9 cellular contexts compared by ENCODE assay signal in genomic region chr15:31977812-31978662, GRCh38. TPM values are rescaled to one million over a fixed set of nuclear protein-coding genes. Genes with fewer than 3 reads are reported as not detected.
DNase-seq lines count a peak whose midpoint lies in the region; ATAC-seq and TF ChIP-seq lines count a peak whose summit lies in the region.
"Had no signal": no experiment of that assay in that cellular context is flagged by ENCODE, and none has a peak within 500 bp of the region (broad histone marks: within the 10 kb centered on the region; RNA-seq: fewer than 3 reads in every experiment).

No MANE protein-coding gene starts in this region.

- no peak overlapping the region for H3K27ac Mint-ChIP-seq in activated T-cell treated with anti-CD3 and anti-CD28 coated beads, Interleukin-2, amount 50 U/mL, for 24 hours
- H3K27ac Mint-ChIP-seq in osteocyte (ENCODE audit: unreplicated experiment): no peak overlapping the region

- no peaks in the 10 kb centered on the region for H3K9me3 ChIP-seq in OCI-LY3 (ENCODE audit: insufficient read depth, low read length)
- no peaks in the 10 kb centered on the region for H3K9me3 ChIP-seq in vagina

- H3K4me3 ChIP-seq in OCI-LY3 (ENCODE audit: low read length) (no peak overlapping the region), vagina (no peak overlapping the region), coronary artery (no peak overlapping the region)

- H4K20me1 ChIP-seq in OCI-LY3 (ENCODE audit: insufficient read depth, low read length): no peaks in the 10 kb centered on the region

- DNase-seq in ELF-1 (ENCODE audit: low read depth, low spot score): peak; percentile 86
- DNase-seq in activated T-cell treated with anti-CD3 and anti-CD28 coated beads, Interleukin-2, amount 50 U/mL, for 24 hours: peak; percentile 73
- DNase-seq in foreskin keratinocyte: peak in 1 of 2 donors; percentile 11
- no peak for DNase-seq in osteocyte (ENCODE audit: extremely low spot score, unreplicated experiment)
- no peak for DNase-seq in vagina (ENCODE audit: extremely low spot score in 2 of 2)
- no peak for DNase-seq in coronary artery (ENCODE audit: low spot score)

- peaks cover 11% of the 10 kb centered on the region for H3K4me1 Mint-ChIP-seq in activated T-cell treated with anti-CD3 and anti-CD28 coated beads, Interleukin-2, amount 50 U/mL, for 24 hours (ENCODE audit: low read depth)
- H3K4me1 Mint-ChIP-seq in osteocyte (ENCODE audit: unreplicated experiment): peaks cover 7% of the 10 kb centered on the region

- no peak for TF ChIP-seq POLR2A in vagina (IDR thresholded peaks at IDR 0.05)

- H3K27ac ChIP-seq in OCI-LY3 (ENCODE audit: low read length): no peak overlapping the region
- H3K27ac ChIP-seq in foreskin keratinocyte: no peak overlapping the region
- H3K27ac ChIP-seq in vagina: no peak overlapping the region
- H3K27ac ChIP-seq in coronary artery: no peak overlapping the region

- peaks cover 42% of the 10 kb centered on the region for H3K27me3 Mint-ChIP-seq in activated T-cell treated with anti-CD3 and anti-CD28 coated beads, Interleukin-2, amount 50 U/mL, for 24 hours
- H3K27me3 Mint-ChIP-seq in osteocyte (ENCODE audit: unreplicated experiment): no peaks in the 10 kb centered on the region

- no peaks in the 10 kb centered on the region for H3K9me3 Mint-ChIP-seq in activated T-cell treated with anti-CD3 and anti-CD28 coated beads, Interleukin-2, amount 50 U/mL, for 24 hours
- H3K9me3 Mint-ChIP-seq in osteocyte (ENCODE audit: unreplicated experiment): no peaks in the 10 kb centered on the region

- TF ChIP-seq CTCF in OCI-LY3 (IDR thresholded peaks at IDR 0.05; ENCODE audit: low read depth, low read length): peak; percentile 86
- TF ChIP-seq CTCF in foreskin keratinocyte (conservative IDR thresholded peaks at IDR 0.05): peak; percentile 79
- TF ChIP-seq CTCF in osteocyte (IDR thresholded peaks at IDR 0.05): peak; percentile 86
- TF ChIP-seq CTCF in vagina (IDR thresholded peaks at IDR 0.05): peak; percentile 43 to 58 (median 50)
- no peak for TF ChIP-seq CTCF in coronary artery (IDR thresholded peaks at IDR 0.05)

- H2AFZ ChIP-seq in OCI-LY3 (ENCODE audit: low read depth, low read length): peak overlapping the region; percentile 33; the same call in 1 of the 2 replicates

- intact Hi-C loops in vagina (cut with DNase I): no loop called here

- H3K4me3 Mint-ChIP-seq in activated T-cell treated with anti-CD3 and anti-CD28 coated beads, Interleukin-2, amount 50 U/mL, for 24 hours: no peak overlapping the region
- no peak overlapping the region for H3K4me3 Mint-ChIP-seq in osteocyte (ENCODE audit: unreplicated experiment)
- H3K4me3 Mint-ChIP-seq: activated naive CD8-positive, alpha-beta T cell had no signal

- peak overlapping the region; percentile 33 for H3K4me2 ChIP-seq in OCI-LY3 (ENCODE audit: low read length)

- no peak overlapping the region for H3K9ac ChIP-seq in OCI-LY3 (ENCODE audit: low read length)

- H3K4me1 ChIP-seq in OCI-LY3 (ENCODE audit: low read length): no peaks in the 10 kb centered on the region
- no peaks in the 10 kb centered on the region for H3K4me1 ChIP-seq in foreskin keratinocyte
- H3K4me1 ChIP-seq in vagina: peaks cover 7% of the 10 kb centered on the region

- H3K79me2 ChIP-seq in OCI-LY3 (ENCODE audit: low read length): no peaks in the 10 kb centered on the region

- ATAC-seq in HG02973 (IDR thresholded peaks at IDR 0.05; ENCODE audit: unreplicated experiment): peak; percentile 63
- peak; percentile 79 for ATAC-seq in foreskin keratinocyte

- H3K27me3 ChIP-seq in OCI-LY3 (ENCODE audit: low read depth, low read length) (0 out of 2 replicates have a peak, but pooled peaks cover 5% of the 10 kb centered on the region), foreskin keratinocyte (peaks cover 4% of the 10 kb centered on the region), vagina (no peaks in the 10 kb centered on the region)

- H3K36me3 ChIP-seq in OCI-LY3 (replicated peaks; ENCODE audit: low read depth, low read length) (no peaks in the 10 kb centered on the region), vagina (no peaks in the 10 kb centered on the region)

- no peaks in the 10 kb centered on the region for H3K36me3 Mint-ChIP-seq in activated T-cell treated with anti-CD3 and anti-CD28 coated beads, Interleukin-2, amount 50 U/mL, for 24 hours (ENCODE audit: low read depth)
- no peaks in the 10 kb centered on the region for H3K36me3 Mint-ChIP-seq in osteocyte (ENCODE audit: unreplicated experiment)
- H3K36me3 Mint-ChIP-seq: activated naive CD8-positive, alpha-beta T cell had no signal

RNA-seq across cellular contexts. Expression of gene CHRNA7, which starts 52.3 kb away (rescaled TPM):
- total RNA-seq in foreskin keratinocyte: 0.48 and 0.53 TPM in 2 replicates
- polyA plus RNA-seq in foreskin keratinocyte: 0.22 and 0.38 TPM in 2 replicates
- total RNA-seq in osteocyte: 0.37 and 0.73 TPM in 2 replicates
- 10.1 TPM for total RNA-seq in vagina

Comparison
In these comparisons a context has a peak if more than half of its experiments do, and no peak if none do; other contexts are left out.
1. DNase-seq: peak in ELF-1 (single experiment) and activated T-cell treated with anti-CD3 and anti-CD28 coated beads, Interleukin-2, amount 50 U/mL, for 24 hours (single experiment); none in osteocyte (single experiment), vagina (0 of 2) and coronary artery (single experiment).